ENCODE assay signal across 25 cellular contexts in the genomic region with DNA sequence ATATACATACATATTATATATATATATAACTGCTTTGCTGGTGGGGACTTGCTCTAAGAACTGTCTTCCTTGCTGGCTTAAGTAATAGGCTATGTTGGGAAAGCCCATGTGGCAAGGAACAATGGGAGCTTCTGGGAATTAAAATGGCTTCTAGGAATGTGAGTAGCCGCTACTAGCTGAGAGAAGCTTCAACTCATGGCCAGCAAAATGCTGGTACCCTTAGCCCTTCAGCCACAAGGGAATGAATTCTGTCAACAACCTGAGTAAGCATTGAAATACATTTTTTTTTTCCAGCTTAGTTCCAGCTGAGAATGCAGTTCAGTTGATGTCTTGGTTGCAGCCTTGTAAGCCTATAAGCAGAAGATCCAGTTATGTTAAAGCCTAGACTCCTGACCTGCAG.
"Had no signal": no experiment of that assay in that cellular context is flagged by ENCODE, and none has a peak within 500 bp of the region (broad histone marks: within the 10 kb centered on the region; RNA-seq: fewer than 3 reads in every experiment).

No MANE protein-coding gene starts in this region.

- H3K9ac ChIP-seq: parathyroid adenoma had no signal

- DNase-seq: naive thymus-derived CD8-positive, alpha-beta T cell; nephron progenitor cell; occipital lobe; ovary; posterior cingulate gyrus; psoas muscle; right cardiac atrium; right lobe of liver; sigmoid colon; small intestine; stimulated activated CD4-positive, alpha-beta T cell treated with anti-CD3 and anti-CD28 coated beads, Interleukin-15, amount 100 ng/mL, for 24 hours; stimulated activated CD4-positive, alpha-beta T cell treated with anti-CD3 and anti-CD28 coated beads, Interleukin-2, amount 100 ng/mL, for 24 hours; stimulated activated CD4-positive, alpha-beta T cell treated with anti-CD3 and anti-CD28 coated beads, Interleukin-2, amount 100 ng/mL, for 48 hours; stimulated activated CD4-positive, alpha-beta T cell treated with anti-CD3 and anti-CD28 coated beads, Interleukin-4, amount 100 ng/mL, for 24 hours; stimulated activated naive B cell treated with anti-CD40 and anti-IgM and Interleukin-4, amounts not matched to agents 10 μg/mL and 1 μg/mL and 100 μg/mL, for 72 hours; stimulated activated naive CD4-positive, alpha-beta T cell treated with Interleukin-2 at 50 U/mL for 16 hours; stomach; thyroid gland; upper lobe of right lung; uterus had no signal

- H3K27me3 ChIP-seq: ovary, right lobe of liver, sigmoid colon, stomach, thyroid gland, tibial nerve, upper lobe of right lung, uterus had no signal

- H3K9me3 ChIP-seq: ovary, psoas muscle, right lobe of liver, sigmoid colon, stomach, thoracic aorta, thyroid gland, tibial nerve, upper lobe of right lung, uterus had no signal

- FAIRE-seq: small intestine had no signal

- ATAC-seq: naive thymus-derived CD8-positive, alpha-beta T cell; natural killer cell treated with Interleukin-12 subunit alpha and Interleukin-12 subunit beta and Interleukin-15 and Interleukin-18, amount 100 ng/mL, for 72 hours; psoas muscle; right cardiac atrium; right lobe of liver; stimulated activated effector memory CD8-positive, alpha-beta T cell treated with anti-CD3 and anti-CD28 coated beads, Interleukin-12 subunit alpha, Interleukin-12 subunit beta, amount 100 ng/mL, for 72 hours; stimulated activated naive B cell treated with anti-CD40 and anti-IgM and Interleukin-4, amounts not matched to agents 10 μg/mL and 1 μg/mL and 100 μg/mL, for 72 hours; upper lobe of right lung had no signal

- H3K36me3 ChIP-seq: ovary, right lobe of liver, sigmoid colon, stomach, thoracic aorta, thyroid gland, tibial nerve, upper lobe of right lung, uterus had no signal

- H3K4me3 ChIP-seq: ovary, psoas muscle, right lobe of liver, sigmoid colon, stomach, thoracic aorta, thyroid gland, tibial nerve, upper lobe of right lung, uterus had no signal

- H3K4me1 ChIP-seq: parathyroid adenoma, psoas muscle, right lobe of liver, sigmoid colon, stomach, thyroid gland, tibial nerve, upper lobe of right lung, uterus had no signal

- H3K27ac ChIP-seq: ovary, parathyroid adenoma, psoas muscle, right lobe of liver, sigmoid colon, stomach, thoracic aorta, thyroid gland, tibial nerve, upper lobe of right lung, uterus had no signal

- H3K79me2 ChIP-seq: parathyroid adenoma had no signal

- H2AFZ ChIP-seq: parathyroid adenoma had no signal
